In genomic region chr7:136523581-136523980, GRCh38 we compare ENCODE assay signal across 26 cellular contexts.
DNase-seq lines count a peak whose midpoint lies in the region; ATAC-seq and TF ChIP-seq lines count a peak whose summit lies in the region.
"Had no signal": no experiment of that assay in that cellular context is flagged by ENCODE, and none has a peak within 500 bp of the region (broad histone marks: within the 10 kb centered on the region; RNA-seq: fewer than 3 reads in every experiment).

No MANE protein-coding gene starts in this region.

- intact Hi-C loops in MCF 10A (cut with micrococcal nuclease), result no loop called here

- H2BK15ac ChIP-seq in mesenchymal stem cell (ENCODE audit: low read depth, poor library complexity, severe bottlenecking), result no peak overlapping the region

- no peak overlapping the region for H2BK12ac ChIP-seq in mesenchymal stem cell (ENCODE audit: low read length in 2 of 2)

- peak; percentile 65 for DNase-seq in COLO829 (ENCODE audit: low spot score)
- DNase-seq in HT1080 (ENCODE audit: low read depth), result peak; percentile 42
- DNase-seq in astrocyte of the hippocampus (ENCODE audit: low read depth, low spot score), result peak; percentile 70
- peak; percentile 40 for DNase-seq in mesenchymal stem cell
- no peak for DNase-seq in T1000 (lab: John Stamatoyannopoulos, UW)
- no peak for DNase-seq in erythroblast (lab: John Stamatoyannopoulos, UW)
- DNase-seq in MCF 10A (ENCODE audit: unreplicated experiment), result no peak
- DNase-seq: activated CD4-positive, alpha-beta T cell treated with anti-CD3 and anti-CD28 coated beads for 1 hour; activated CD8-positive, alpha-beta T cell treated with anti-CD3 and anti-CD28 coated beads, Interleukin-2, amount 10 ng/mL, durations not matched to agents 7 days and 5 days; activated effector memory CD4-positive, alpha-beta T cell treated with anti-CD3 and anti-CD28 coated beads, Interleukin-2, amount 50 U/mL, for 16 hours; activated naive CD8-positive, alpha-beta T cell treated with anti-CD3 and anti-CD28 coated beads, Interleukin-2, amount 50 U/mL, for 24 hours; CD4-positive, alpha-beta memory T cell; colonic mucosa; DMS153; effector memory CD4-positive, alpha-beta T cell; GDM1; H9; mammary epithelial cell; NCI-H446; OCI-M1; SHP77; stimulated activated naive CD8-positive, alpha-beta T cell treated with anti-CD3 and anti-CD28 coated beads, Interleukin-15, amount 100 ng/mL, for 72 hours had no signal

- H2AK5ac ChIP-seq in mesenchymal stem cell (ENCODE audit: low read length, severe bottlenecking), result no peak overlapping the region

- CTCF ChIA-PET in MCF 10A (lab: Yijun Ruan, JAX), result interaction anchor here (0.6 to 0.8 kb wide), 3 partner anchors 99 to 1266 kb away, joined by 3 to 4 read pairs (median 3); no protein-coding TSS in a partner anchor

- no peak overlapping the region for H3K23ac ChIP-seq in mesenchymal stem cell (ENCODE audit: low read length in 2 of 2)

- H3K27ac Mint-ChIP-seq in MCF 10A (ENCODE audit: low read depth, unreplicated experiment), result no peak overlapping the region
- H3K27ac Mint-ChIP-seq: activated CD8-positive, alpha-beta T cell treated with anti-CD3 and anti-CD28 coated beads, Interleukin-2, amount 10 ng/mL, durations not matched to agents 7 days and 5 days; activated naive CD8-positive, alpha-beta T cell treated with anti-CD3 and anti-CD28 coated beads, Interleukin-2, amount 50 U/mL, for 24 hours; CD4-positive, alpha-beta memory T cell; H9; stimulated activated naive CD8-positive, alpha-beta T cell treated with anti-CD3 and anti-CD28 coated beads, Interleukin-15, amount 100 ng/mL, for 72 hours had no signal

- H3K9me3 Mint-ChIP-seq in MCF 10A (ENCODE audit: unreplicated experiment), result no peaks in the 10 kb centered on the region
- H3K9me3 Mint-ChIP-seq: H9 had no signal

- TF ChIP-seq POLR2A in erythroblast (IDR thresholded peaks at IDR 0.05; ENCODE audit: low read length), result no peak

- H3K27ac ChIP-seq in mesenchymal stem cell (ENCODE audit: low read length, poor library complexity, severe bottlenecking), result peak overlapping the region; percentile 88
- H3K27ac ChIP-seq: colonic mucosa, esophagus muscularis mucosa, tibial nerve had no signal

- no peak overlapping the region for H3K18ac ChIP-seq in mesenchymal stem cell (ENCODE audit: low read depth in 1 of 2, low read length in 2 of 2)

- peaks cover 28% of the 10 kb centered on the region for H3K27me3 Mint-ChIP-seq in MCF 10A (ENCODE audit: insufficient read depth, unreplicated experiment)
- H3K27me3 Mint-ChIP-seq: activated naive CD8-positive, alpha-beta T cell treated with anti-CD3 and anti-CD28 coated beads, Interleukin-2, amount 50 U/mL, for 24 hours; CD4-positive, alpha-beta memory T cell; stimulated activated naive CD8-positive, alpha-beta T cell treated with anti-CD3 and anti-CD28 coated beads, Interleukin-15, amount 100 ng/mL, for 72 hours had no signal

- H3K4me3 Mint-ChIP-seq in MCF 10A (ENCODE audit: unreplicated experiment), result no peak overlapping the region
- H3K4me3 Mint-ChIP-seq: activated CD8-positive, alpha-beta T cell treated with anti-CD3 and anti-CD28 coated beads, Interleukin-2, amount 10 ng/mL, durations not matched to agents 7 days and 5 days; activated naive CD8-positive, alpha-beta T cell treated with anti-CD3 and anti-CD28 coated beads, Interleukin-2, amount 50 U/mL, for 24 hours; CD4-positive, alpha-beta memory T cell; H9; stimulated activated naive CD8-positive, alpha-beta T cell treated with anti-CD3 and anti-CD28 coated beads, Interleukin-15, amount 100 ng/mL, for 72 hours had no signal

- WGBS in mesenchymal stem cell, result no CpG with 5 or more reads among the region's 3 CpGs

- H3K4me1 Mint-ChIP-seq in MCF 10A (ENCODE audit: insufficient read depth, unreplicated experiment), result peaks cover 8% of the 10 kb centered on the region
- H3K4me1 Mint-ChIP-seq: activated naive CD8-positive, alpha-beta T cell treated with anti-CD3 and anti-CD28 coated beads, Interleukin-2, amount 50 U/mL, for 24 hours; CD4-positive, alpha-beta memory T cell; stimulated activated naive CD8-positive, alpha-beta T cell treated with anti-CD3 and anti-CD28 coated beads, Interleukin-15, amount 100 ng/mL, for 72 hours had no signal

- POLR2A ChIA-PET in MCF 10A (lab: Yijun Ruan, JAX), result no interaction called here

- no peak overlapping the region for H4K91ac ChIP-seq in mesenchymal stem cell (ENCODE audit: low read length)

- no peak overlapping the region for H4K8ac ChIP-seq in mesenchymal stem cell (ENCODE audit: low read length)

- no peaks in the 10 kb centered on the region for H3K27me3 ChIP-seq in mesenchymal stem cell (ENCODE audit: control insufficient read depth in 1 of 2, insufficient read depth in 1 of 2, low read length in 2 of 2)
- H3K27me3 ChIP-seq: colonic mucosa, esophagus muscularis mucosa, tibial nerve had no signal

- H3K4me3 ChIP-seq in mesenchymal stem cell (ENCODE audit: insufficient read depth in 1 of 2, low read depth in 1 of 2, low read length in 2 of 2), result no peak overlapping the region
- H3K4me3 ChIP-seq: colonic mucosa, esophagus muscularis mucosa, tibial nerve had no signal

- TF ChIP-seq CTCF in MCF 10A (IDR thresholded peaks at IDR 0.05; ENCODE audit: unreplicated experiment), result no peak

- no peak overlapping the region for H2BK5ac ChIP-seq in mesenchymal stem cell (ENCODE audit: low read depth, low read length, poor library complexity, severe bottlenecking)

- BruUV-seq in MCF 10A (replicated peaks; lab: Mats Ljungman, UMichigan), result no TSS peak

- H3K4ac ChIP-seq in mesenchymal stem cell (ENCODE audit: low read depth in 1 of 2, low read length in 2 of 2), result no peak overlapping the region

- ATAC-seq in GM21786 (IDR thresholded peaks at IDR 0.05; ENCODE audit: unreplicated experiment), result no peak
- ATAC-seq: activated CD8-positive, alpha-beta T cell treated with anti-CD3 and anti-CD28 coated beads, Interleukin-2, amount 10 ng/mL, durations not matched to agents 7 days and 5 days; activated naive CD8-positive, alpha-beta T cell treated with anti-CD3 and anti-CD28 coated beads, Interleukin-2, amount 50 U/mL, for 24 hours; HepG2; stimulated activated naive CD8-positive, alpha-beta T cell treated with anti-CD3 and anti-CD28 coated beads, Interleukin-15, amount 100 ng/mL, for 72 hours had no signal

- H3K79me1 ChIP-seq in mesenchymal stem cell (replicated peaks; ENCODE audit: low read length, poor library complexity, severe bottlenecking), result no peaks in the 10 kb centered on the region

- no peak overlapping the region for H2AFZ ChIP-seq in mesenchymal stem cell (ENCODE audit: low read depth, low read length)

- H3K36me3 ChIP-seq in mesenchymal stem cell (ENCODE audit: control insufficient read depth in 1 of 2, insufficient read depth in 2 of 2, low read depth in 1 of 2, low read length in 2 of 2), result no peaks in the 10 kb centered on the region
- H3K36me3 ChIP-seq: colonic mucosa, esophagus muscularis mucosa, tibial nerve had no signal

- no peak overlapping the region for H3K4me2 ChIP-seq in mesenchymal stem cell (ENCODE audit: low read length, poor library complexity, severe bottlenecking)

- H3K36me3 Mint-ChIP-seq in MCF 10A (ENCODE audit: insufficient read depth, unreplicated experiment), result no peaks in the 10 kb centered on the region
- H3K36me3 Mint-ChIP-seq: CD4-positive, alpha-beta memory T cell had no signal

- no peak overlapping the region for H3K14ac ChIP-seq in mesenchymal stem cell (ENCODE audit: low read length in 2 of 2)

- peaks cover 13% of the 10 kb centered on the region for H3K4me1 ChIP-seq in mesenchymal stem cell (ENCODE audit: control insufficient read depth, insufficient read depth, low read depth, low read length)
- H3K4me1 ChIP-seq: colonic mucosa, esophagus muscularis mucosa, tibial nerve had no signal

- H3K9me3 ChIP-seq in mesenchymal stem cell (ENCODE audit: control insufficient read depth, low read length), result peaks cover 3% of the 10 kb centered on the region
- H3K9me3 ChIP-seq: colonic mucosa, esophagus muscularis mucosa had no signal

- H2BK120ac ChIP-seq in mesenchymal stem cell (ENCODE audit: low read depth, low read length), result no peak overlapping the region

- H3K9ac ChIP-seq in mesenchymal stem cell (ENCODE audit: low read length), result no peak overlapping the region

Comparison
In these comparisons a context has a peak if more than half of its experiments do, and no peak if none do; other contexts are left out.
1. DNase-seq: peak in COLO829 (single experiment), HT1080 (single experiment), astrocyte of the hippocampus (single experiment) and mesenchymal stem cell (single experiment); none in T1000 (single experiment), erythroblast (0 of 2) and MCF 10A (single experiment).